8 cellular contexts compared by ENCODE assay signal in the genomic region with DNA sequence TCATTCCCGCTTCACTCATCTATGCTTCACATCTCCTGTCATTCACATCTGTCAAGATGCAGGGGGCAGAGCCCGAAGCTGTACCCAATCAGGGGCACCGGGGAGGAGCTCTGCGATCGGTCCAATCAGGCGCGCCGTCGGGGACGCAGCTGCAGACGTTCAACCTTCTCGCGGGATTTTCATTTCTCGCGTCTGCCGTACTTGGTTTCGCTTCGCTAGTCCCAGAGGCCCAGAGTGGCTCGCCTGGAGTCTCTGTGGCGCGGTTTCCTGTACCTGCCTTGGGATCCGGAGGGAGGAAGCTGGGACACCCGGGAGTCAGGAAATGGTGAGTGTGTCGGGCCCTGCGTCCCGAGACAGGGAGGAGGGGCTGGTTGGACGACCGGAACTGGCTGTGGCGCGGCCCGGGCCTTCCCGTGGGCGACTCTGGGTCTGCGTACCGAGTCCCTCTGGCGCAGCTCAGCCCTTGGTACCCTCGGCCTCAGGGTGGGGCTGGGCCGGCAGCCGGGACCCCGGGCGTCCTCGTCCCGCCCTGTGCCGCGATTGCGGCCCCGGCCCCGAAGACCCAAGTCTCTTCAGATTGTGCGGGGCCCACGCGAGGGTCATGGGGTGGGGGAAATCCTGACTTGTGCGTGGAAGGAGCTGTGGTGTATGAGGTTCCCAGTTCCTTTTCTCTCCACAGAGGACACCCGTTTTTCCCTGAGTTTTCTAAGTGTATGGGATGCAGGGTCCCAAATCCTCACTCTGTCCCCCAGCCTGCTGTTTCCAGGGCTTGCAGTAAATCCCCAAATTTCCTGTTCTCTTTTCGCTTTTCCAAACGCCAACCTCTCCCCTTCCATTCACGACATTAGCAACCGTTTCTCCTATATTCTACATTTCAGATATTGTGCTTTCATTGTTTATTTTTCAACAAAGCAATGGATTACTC. TPM values are rescaled to one million over a fixed set of nuclear protein-coding genes. Genes with fewer than 3 reads are reported as not detected.
A peak's percentile ranks its signal among the peaks of the same experiment; 100 is the strongest.
DNase-seq lines count a peak whose midpoint lies in the region; ATAC-seq and TF ChIP-seq lines count a peak whose summit lies in the region.

ZNF136 (plus strand) TSS at position 215 of the 925 bp plus-strand sequence; CDS start at position 323, 108 bp downstream.

- peaks cover 23% of the 10 kb centered on the region for H3K36me3 Mint-ChIP-seq in activated T-helper 17 cell treated with anti-CD3 and anti-CD28 coated beads, Interleukin-2, amount 50 U/mL, for 72 hours (ENCODE audit: low read depth)
- no peaks in the 10 kb centered on the region for H3K36me3 Mint-ChIP-seq in natural killer cell

- H3K27ac Mint-ChIP-seq in activated T-helper 17 cell treated with anti-CD3 and anti-CD28 coated beads, Interleukin-2, amount 50 U/mL, for 72 hours, result peak within 1 kb of the TSS; percentile 97
- H3K27ac Mint-ChIP-seq in natural killer cell, result peak within 1 kb of the TSS; percentile 97 to 98

- H3K4me1 Mint-ChIP-seq in activated T-helper 17 cell treated with anti-CD3 and anti-CD28 coated beads, Interleukin-2, amount 50 U/mL, for 72 hours, result peaks cover 16% of the 10 kb centered on the region
- peaks cover 38 to 43% of the 10 kb centered on the region in 2 donors for H3K4me1 Mint-ChIP-seq in natural killer cell

- H3K4me3 ChIP-seq in fibroblast of mammary gland (ENCODE audit: control insufficient read depth, low read depth, low read length), result peak within 1 kb of the TSS; percentile 87

- no peaks in the 10 kb centered on the region for H3K9me3 Mint-ChIP-seq in activated T-helper 17 cell treated with anti-CD3 and anti-CD28 coated beads, Interleukin-2, amount 50 U/mL, for 72 hours
- no peaks in the 10 kb centered on the region for H3K9me3 Mint-ChIP-seq in natural killer cell

- ATAC-seq in activated T-helper 17 cell treated with anti-CD3 and anti-CD28 coated beads, Interleukin-2, amount 50 U/mL, for 72 hours (replicated peaks), result peak; percentile 99
- ATAC-seq in natural killer cell, result peak; percentile 98 to 99 (median 99)

- intact Hi-C loops in natural killer cell (cut with micrococcal nuclease), result loop anchor here (1.0 kb wide), 1 partner anchor 170 kb away; the partner anchor contains the start of gene ZNF563

- H3K27me3 Mint-ChIP-seq in activated T-helper 17 cell treated with anti-CD3 and anti-CD28 coated beads, Interleukin-2, amount 50 U/mL, for 72 hours, result no peaks in the 10 kb centered on the region
- H3K27me3 Mint-ChIP-seq in natural killer cell (ENCODE audit: low read depth in 2 of 2), result no peaks in the 10 kb centered on the region

- peak; percentile 97 for DNase-seq in Daoy (ENCODE audit: low read depth)
- peak; percentile 56 for DNase-seq in GOT3 (lab: John Stamatoyannopoulos, UW)
- DNase-seq in LHCN-M2 (ENCODE audit: low read depth), result peak; percentile 95
- DNase-seq in RPMI7951 (ENCODE audit: low read depth), result peak; percentile 97
- DNase-seq in fibroblast of mammary gland (ENCODE audit: low read depth), result peak; percentile 95
- peak; percentile 90 for DNase-seq in natural killer cell
- DNase-seq in stimulated activated naive CD4-positive, alpha-beta T cell (lab: John Stamatoyannopoulos, UW), result peak; percentile 82 to 94 (median 88)

- H3K4me3 Mint-ChIP-seq in activated T-helper 17 cell treated with anti-CD3 and anti-CD28 coated beads, Interleukin-2, amount 50 U/mL, for 72 hours, result peak within 1 kb of the TSS; percentile 92
- H3K4me3 Mint-ChIP-seq in natural killer cell, result peak within 1 kb of the TSS; percentile 100

- no peak for TF ChIP-seq CTCF in fibroblast of mammary gland (conservative IDR thresholded peaks at IDR 0.05; ENCODE audit: control insufficient read depth, insufficient read depth, low read depth, low read length)
- no peak for TF ChIP-seq CTCF in natural killer cell (IDR thresholded peaks at IDR 0.05)

RNA-seq across cellular contexts. Expression of gene ZNF136, which starts in this region (rescaled TPM):
- 3.9 and 5.0 TPM in 2 replicates for total RNA-seq in Daoy (2014; rRNA removed; shearing (Covaris generic))
- total RNA-seq in LHCN-M2 (2014; rRNA removed), result 6.8 and 7.1 TPM in 2 replicates
- 1.5 TPM for polyA plus RNA-seq in LHCN-M2 (2012)
- 6.6 and 9.0 TPM in 2 replicates for total RNA-seq in RPMI7951 (2014; rRNA removed; shearing (Covaris generic))
- total RNA-seq in activated T-helper 17 cell treated with anti-CD3 and anti-CD28 coated beads, Interleukin-2, amount 50 U/mL, for 72 hours, result 10 to 100 TPM; 11.0 to 23.1 TPM
- total RNA-seq in natural killer cell, result 10 to 100 TPM; 31.5 to 47.7 (median 39.8) TPM

Comparison
In these comparisons a context has a peak if more than half of its experiments do, and no peak if none do; other contexts are left out.
1. Peak in every context shown above with its lines: DNase-seq, ATAC-seq and H3K4me3 ChIP-seq.